In the genomic region with DNA sequence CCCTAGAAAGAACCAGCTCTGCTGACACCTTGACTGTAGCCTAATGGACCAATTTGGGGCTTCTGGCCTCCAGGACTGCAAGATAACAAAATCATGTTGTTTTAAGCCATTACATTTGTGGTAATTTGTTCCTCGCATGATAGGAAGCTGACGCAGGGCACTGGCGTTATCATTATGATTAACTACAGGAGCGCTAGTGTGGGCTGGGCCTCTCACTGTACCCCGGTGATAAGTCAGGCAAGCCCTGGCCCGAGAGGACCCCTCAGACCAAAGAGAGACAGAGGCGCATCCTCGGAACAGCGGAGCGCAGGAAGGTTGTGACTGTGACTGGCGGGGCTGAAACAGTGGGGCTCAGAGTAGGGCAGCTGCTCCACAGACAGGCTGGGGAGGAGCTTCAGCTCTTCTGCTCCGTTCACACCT, we compare ENCODE assay signal across 21 cellular contexts.
DNase-seq lines count a peak whose midpoint lies in the region; ATAC-seq, FAIRE-seq and TF ChIP-seq lines count a peak whose summit lies in the region.
"Had no signal": no experiment of that assay in that cellular context is flagged by ENCODE, and none has a peak within 500 bp of the region (broad histone marks: within the 10 kb centered on the region; RNA-seq: fewer than 3 reads in every experiment).

No MANE protein-coding gene starts in this region.

- H3K4me3 ChIP-seq in BLaER1, result no peak overlapping the region
- no peak overlapping the region for H3K4me3 ChIP-seq in H1 (ENCODE audit: extremely low read depth in 1 of 4, insufficient read depth in 2 of 4, low read depth in 3 of 4, low read length in 4 of 4)
- no peak overlapping the region for H3K4me3 ChIP-seq in osteoblast (ENCODE audit: insufficient read depth, low read length)
- H3K4me3 ChIP-seq in thyroid gland (replicated peaks in 1 of 3), result no peak overlapping the region
- H3K4me3 ChIP-seq in MM.1S (ENCODE audit: low read length), result no peak overlapping the region
- H3K4me3 ChIP-seq: K562, Peyer's patch had no signal

- no peak overlapping the region for H2BK12ac ChIP-seq in H1 (ENCODE audit: low read depth, low read length)

- POLR2A ChIA-PET in H1 (lab: Charles Lee; ENCODE audit: partially characterized antibody), result no interaction called here

- no peaks in the 10 kb centered on the region for H3K27me3 ChIP-seq in BLaER1
- H3K27me3 ChIP-seq in H1 (replicated peaks in 1 of 4; ENCODE audit: control insufficient read depth in 3 of 4, extremely low read depth in 1 of 4, insufficient read depth in 3 of 4, low read length in 3 of 4), result no peaks in the 10 kb centered on the region; a peak in 2 of 7 replicates
- no peaks in the 10 kb centered on the region for H3K27me3 ChIP-seq in osteoblast (ENCODE audit: insufficient read depth, low read length)
- no peaks in the 10 kb centered on the region for H3K27me3 ChIP-seq in thyroid gland
- no peaks in the 10 kb centered on the region for H3K27me3 ChIP-seq in MM.1S (replicated peaks; ENCODE audit: insufficient read depth, low read length)
- H3K27me3 ChIP-seq: Peyer's patch had no signal

- H2AFZ ChIP-seq in H1 (ENCODE audit: low read length) (no peak overlapping the region), osteoblast (ENCODE audit: low read length) (no peak overlapping the region), MM.1S (ENCODE audit: low read length) (no peak overlapping the region)

- no peak overlapping the region for H3K56ac ChIP-seq in H1 (replicated peaks; ENCODE audit: insufficient read length, low read depth, low read length)

- no peak overlapping the region; the same call in 1 of the 2 replicates for H3K9ac ChIP-seq in BLaER1
- H3K9ac ChIP-seq in H1 (replicated peaks in 1 of 4; ENCODE audit: extremely low read depth in 1 of 4, low read depth in 3 of 4, low read length in 3 of 4), result 0 out of 7 replicates have a peak overlapping the region, but pooled peaks of 1 of the 4 experiments have one; percentile 5
- H3K9ac ChIP-seq in MM.1S (ENCODE audit: low read length), result no peak overlapping the region

- H4K91ac ChIP-seq in H1 (replicated peaks; ENCODE audit: insufficient read length, low read length), result no peak overlapping the region

- H3K23ac ChIP-seq in H1 (ENCODE audit: insufficient read length), result no peak overlapping the region

- no peak overlapping the region for H2AK5ac ChIP-seq in H1 (ENCODE audit: low read depth, low read length)

- intact Hi-C loops in sciatic nerve (cut with DNase I), result no loop called here
- intact Hi-C loops in thyroid gland (cut with DNase I), result no loop called here

- H3K27ac ChIP-seq in BLaER1 (no peak overlapping the region), H1 (ENCODE audit: low read depth, low read length) (no peak overlapping the region), osteoblast (ENCODE audit: low read depth, low read length) (no peak overlapping the region), thyroid gland (no peak overlapping the region), MM.1S (ENCODE audit: low read length) (no peak overlapping the region)
- H3K27ac ChIP-seq: Peyer's patch had no signal

- no peak overlapping the region for H4K8ac ChIP-seq in H1 (ENCODE audit: extremely low read depth, insufficient read depth, low read length)

- TF ChIP-seq EP300 in H1 (IDR thresholded peaks at IDR 0.05; ENCODE audit: borderline replicate concordance in 1 of 2, low read depth in 2 of 2, low read length in 2 of 2), result no peak

- no peak overlapping the region for H3K14ac ChIP-seq in H1 (ENCODE audit: insufficient read length)

- no peak overlapping the region for H2BK20ac ChIP-seq in H1 (ENCODE audit: low read length)

- H3K79me1 ChIP-seq in H1 (ENCODE audit: low read depth, low read length), result no peaks in the 10 kb centered on the region

- FAIRE-seq in H1 (lab: Jason Lieb, UNC), result no peak
- FAIRE-seq: A204.1, K562 had no signal

- CTCF ChIA-PET in H1 (lab: Charles Lee; ENCODE audit: partially characterized antibody), result interaction anchor here (1.2 to 2.3 kb wide), 4 partner anchors 74 to 249 kb away, joined by 4 to 10 read pairs (median 6); no protein-coding TSS in a partner anchor

- H4K20me1 ChIP-seq in BLaER1, result no peaks in the 10 kb centered on the region
- no peaks in the 10 kb centered on the region for H4K20me1 ChIP-seq in H1 (replicated peaks in 1 of 2; ENCODE audit: control insufficient read depth in 1 of 2, insufficient read depth in 2 of 2, low read length in 2 of 2)
- no peaks in the 10 kb centered on the region for H4K20me1 ChIP-seq in osteoblast (ENCODE audit: insufficient read depth, low read length)
- no peaks in the 10 kb centered on the region for H4K20me1 ChIP-seq in MM.1S (ENCODE audit: insufficient read depth, low read length)

- WGBS in H1 (ENCODE audit: extremely low coverage in 1 of 2, insufficient coverage in 1 of 2, insufficient read length in 1 of 2, insufficient replicate concordance in 2 of 2, low coverage in 1 of 2, low lambda C conversion rate in 2 of 2, missing lambda C conversion rate in 1 of 2), 2 experiments, result 90% methylated on average over 12 of the region's 12 CpGs; no CpG with 5 or more reads in 1 of the 2 experiments
- WGBS in thyroid gland, 2 donors, result 79 to 91% methylated on average over 12 of the region's 12 CpGs

- no peak overlapping the region for H4K5ac ChIP-seq in H1 (ENCODE audit: insufficient read length, low read depth, low read length)

- no peaks in the 10 kb centered on the region for H3K23me2 ChIP-seq in H1 (ENCODE audit: low read depth, low read length)

- no peaks in the 10 kb centered on the region for H3F3A ChIP-seq in MM.1S (ENCODE audit: insufficient read depth, low read length)

- no peak for ATAC-seq in sciatic nerve
- ATAC-seq: K562 had no signal

- no peak overlapping the region for H3K4ac ChIP-seq in H1 (replicated peaks; ENCODE audit: insufficient read length, low read depth, low read length)

- TF ChIP-seq POLR2A in H1 (IDR thresholded peaks at IDR 0.05; ENCODE audit: control extremely low read depth in 1 of 2, low read depth in 2 of 2, low read length in 2 of 2) (no peak), thyroid gland (IDR thresholded peaks at IDR 0.05) (no peak)

- H2BK5ac ChIP-seq in H1 (ENCODE audit: low read depth, low read length), result no peak overlapping the region

- no peaks in the 10 kb centered on the region for H3K9me2 ChIP-seq in MM.1S (replicated peaks; ENCODE audit: insufficient read depth, low read length)

- DNase-seq in SK-N-DZ (ENCODE audit: low spot score) (peak; percentile 97), H1 (ENCODE audit: low read depth in 1 of 2, low spot score in 2 of 2) (no peak), osteoblast (ENCODE audit: insufficient read length, low spot score, missing footprints) (peak; percentile 26), sciatic nerve (ENCODE audit: low spot score) (no peak), thyroid gland (no peak), MM.1S (no peak)
- DNase-seq: CD4-positive, alpha-beta T cell; COR-L47; DMS79 treated with DMSO at 0.1 percent for 48 hours; H7; HFFc6; NCI-H1092; NCI-H1436 treated with DMSO at 0.1 percent for 48 hours; NCI-H2029; NCI-H2227 treated with DMSO at 0.1 percent for 48 hours; NCI-H524; NCI-H774 had no signal

- no peak for TF ChIP-seq CTCF in H1 (IDR thresholded peaks at IDR 0.05; ENCODE audit: control extremely low read depth in 1 of 3, insufficient read depth in 1 of 3, low read depth in 1 of 3, low read length in 3 of 3)
- TF ChIP-seq CTCF in osteoblast (IDR thresholded peaks at IDR 0.05; ENCODE audit: extremely low read depth, low read depth, low read length), result no peak
- TF ChIP-seq CTCF in thyroid gland (IDR thresholded peaks at IDR 0.05), result no peak
- TF ChIP-seq CTCF in MM.1S (IDR thresholded peaks at IDR 0.05; ENCODE audit: low read length), result no peak

- H2BK120ac ChIP-seq in H1 (replicated peaks; ENCODE audit: low read depth, low read length), result no peak overlapping the region

- no peak overlapping the region for H3K18ac ChIP-seq in H1 (ENCODE audit: extremely low read depth, low read length)

- H3K4me1 ChIP-seq in BLaER1 (peaks cover 52% of the 10 kb centered on the region), H1 (replicated peaks in 1 of 4; ENCODE audit: control insufficient read depth in 3 of 4, insufficient read depth in 4 of 4, low read length in 3 of 4) (peaks cover 0 to 6% (median 1%) of the 10 kb centered on the region in 4 experiments; a peak in 5 of 7 replicates), osteoblast (ENCODE audit: insufficient read depth, low read length) (no peaks in the 10 kb centered on the region), thyroid gland (no peaks in the 10 kb centered on the region), MM.1S (ENCODE audit: low read length) (no peaks in the 10 kb centered on the region)
- H3K4me1 ChIP-seq: Peyer's patch had no signal

- H3K4me2 ChIP-seq in BLaER1 (peak overlapping the region; percentile 47), H1 (ENCODE audit: insufficient read depth in 1 of 2, low read depth in 2 of 2, low read length in 2 of 2) (no peak overlapping the region), osteoblast (ENCODE audit: insufficient read depth, low read length) (no peak overlapping the region), MM.1S (ENCODE audit: low read depth, low read length) (no peak overlapping the region)

- H2BK15ac ChIP-seq in H1 (ENCODE audit: low read length), result peak overlapping the region; percentile 72; the same call in 1 of the 2 replicates

- H3K79me2 ChIP-seq in H1 (ENCODE audit: control insufficient read depth in 1 of 2, insufficient read depth in 2 of 2, low read length in 2 of 2) (no peaks in the 10 kb centered on the region), osteoblast (ENCODE audit: insufficient read depth, low read length) (no peaks in the 10 kb centered on the region), MM.1S (ENCODE audit: low read length) (no peaks in the 10 kb centered on the region)

- TF ChIP-seq RAD21 in H1 (IDR thresholded peaks at IDR 0.05 in 1 of 2, conservative IDR thresholded peaks at IDR 0.05 in 1 of 2; ENCODE audit: low read depth in 2 of 2, low read length in 2 of 2), result no peak

- H3K9me3 ChIP-seq in BLaER1 (peaks cover 10% of the 10 kb centered on the region), H1 (ENCODE audit: insufficient read depth in 2 of 2, low read depth in 1 of 2, low read length in 1 of 2) (no peaks in the 10 kb centered on the region), osteoblast (ENCODE audit: low read depth, low read length) (no peaks in the 10 kb centered on the region), thyroid gland (no peaks in the 10 kb centered on the region), MM.1S (replicated peaks; ENCODE audit: insufficient read depth, low read length) (no peaks in the 10 kb centered on the region)
- H3K9me3 ChIP-seq: Peyer's patch had no signal

- no peaks in the 10 kb centered on the region for H3K36me3 ChIP-seq in BLaER1
- no peaks in the 10 kb centered on the region for H3K36me3 ChIP-seq in H1 (ENCODE audit: control insufficient read depth in 2 of 4, insufficient read depth in 4 of 4, low read length in 3 of 4)
- no peaks in the 10 kb centered on the region for H3K36me3 ChIP-seq in osteoblast (ENCODE audit: insufficient read depth, low read length)
- no peaks in the 10 kb centered on the region for H3K36me3 ChIP-seq in thyroid gland
- H3K36me3 ChIP-seq in MM.1S (replicated peaks; ENCODE audit: insufficient read depth, low read length), result no peaks in the 10 kb centered on the region
- H3K36me3 ChIP-seq: Peyer's patch had no signal

Comparison
In these comparisons a context has a peak if more than half of its experiments do, and no peak if none do; other contexts are left out.
1. DNase-seq: peak in SK-N-DZ (single experiment) and osteoblast (single experiment); none in H1 (0 of 2), sciatic nerve (single experiment), thyroid gland (0 of 2) and MM.1S (single experiment).